Comparison of ENCODE assay signal across 8 cellular contexts in the genomic region with DNA sequence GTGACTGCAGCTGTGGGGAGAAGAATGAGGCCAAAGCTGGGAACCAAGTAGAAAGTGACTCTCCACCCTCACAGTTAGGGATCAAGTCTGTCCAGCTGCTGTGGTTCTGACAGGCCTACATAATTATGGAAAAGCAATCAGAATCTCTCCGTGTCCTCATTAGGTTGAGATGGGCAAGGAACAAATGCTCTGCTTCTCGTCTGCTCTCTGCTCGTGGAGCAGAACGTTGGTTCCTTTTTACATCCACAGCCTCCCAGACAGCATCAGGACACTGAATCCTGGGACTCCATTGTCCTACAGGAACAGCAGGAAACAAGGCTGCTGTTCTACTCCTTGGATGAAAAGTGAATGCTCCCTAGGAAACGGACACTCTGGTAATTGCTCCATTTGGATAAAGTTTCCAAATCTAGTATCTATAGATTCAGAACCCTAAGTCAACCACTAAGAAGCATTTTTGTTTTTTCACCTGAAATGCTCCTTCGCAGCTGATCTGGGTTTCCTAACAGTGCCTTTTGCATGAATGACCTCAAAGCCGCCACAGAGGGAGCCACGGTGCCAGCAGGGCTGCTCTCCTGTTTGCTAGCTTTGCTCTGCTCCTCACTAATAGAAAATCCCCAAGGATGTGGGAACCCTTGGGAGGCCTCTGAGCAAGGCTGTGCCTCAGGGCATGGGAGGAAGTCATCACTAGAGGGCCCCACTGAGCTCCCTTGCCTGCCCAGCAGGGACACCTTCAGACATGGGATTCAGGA.
A peak's percentile ranks its signal among the peaks of the same experiment; 100 is the strongest.
DNase-seq lines count a peak whose midpoint lies in the region; ATAC-seq and TF ChIP-seq lines count a peak whose summit lies in the region.

No MANE protein-coding gene starts in this region.

- no peak overlapping the region for H3K27ac ChIP-seq in VCaP

- no peak overlapping the region for H3K27ac Mint-ChIP-seq in activated T-cell treated with anti-CD3 and anti-CD28 coated beads, Interleukin-2, amount 50 U/mL, for 72 hours

- no peak for ATAC-seq in activated T-cell treated with anti-CD3 and anti-CD28 coated beads, Interleukin-2, amount 50 U/mL, for 72 hours (replicated peaks in 1 of 2)
- no peak for ATAC-seq in HG02970 (IDR thresholded peaks at IDR 0.05; ENCODE audit: low FRiP score, unreplicated experiment)

- DNase-seq in activated T-cell treated with anti-CD3 and anti-CD28 coated beads, Interleukin-2, amount 50 U/mL, for 72 hours, result peak; percentile 12 to 32
- DNase-seq in activated T-cell treated with anti-CD3 and anti-CD28 coated beads for 4 hours, result no peak
- peak; percentile 80 for DNase-seq in NCI-H1436 (lab: John Stamatoyannopoulos, UW)
- DNase-seq in head of caudate nucleus, result peak; percentile 46 to 91 (median 80)
- DNase-seq in posterior vena cava (ENCODE audit: low spot score), result peak; percentile 77
- DNase-seq in GM19240 (ENCODE audit: insufficient read length, low spot score), result no peak

- peak; percentile 85 for TF ChIP-seq CTCF in VCaP (conservative IDR thresholded peaks at IDR 0.05)

- no peaks in the 10 kb centered on the region for H3K9me3 Mint-ChIP-seq in activated T-cell treated with anti-CD3 and anti-CD28 coated beads, Interleukin-2, amount 50 U/mL, for 72 hours

- peaks cover 8% of the 10 kb centered on the region for H3K27me3 Mint-ChIP-seq in activated T-cell treated with anti-CD3 and anti-CD28 coated beads, Interleukin-2, amount 50 U/mL, for 72 hours (ENCODE audit: low read depth)

- H3K4me3 Mint-ChIP-seq in activated T-cell treated with anti-CD3 and anti-CD28 coated beads, Interleukin-2, amount 50 U/mL, for 72 hours, result no peak overlapping the region

- H3K36me3 Mint-ChIP-seq in activated T-cell treated with anti-CD3 and anti-CD28 coated beads, Interleukin-2, amount 50 U/mL, for 72 hours (ENCODE audit: insufficient read depth in 2 of 2), result no peaks in the 10 kb centered on the region

- H3K4me1 Mint-ChIP-seq in activated T-cell treated with anti-CD3 and anti-CD28 coated beads, Interleukin-2, amount 50 U/mL, for 72 hours (ENCODE audit: low read depth), result no peaks in the 10 kb centered on the region

- intact Hi-C loops in head of caudate nucleus (cut with DNase I), result loop anchor here (5.0 to 10.0 kb wide), 2 partner anchors 103 to 376 kb away; a partner anchor contains a TSS
- intact Hi-C loops in posterior vena cava (cut with DNase I), result loop anchor here in 1 of 2 donors (5.0 kb wide), 2 partner anchors 248 to 378 kb away; no protein-coding TSS in a partner anchor

Comparison
In these comparisons a context has a peak if more than half of its experiments do, and no peak if none do; other contexts are left out.
1. DNase-seq: peak in activated T-cell treated with anti-CD3 and anti-CD28 coated beads, Interleukin-2, amount 50 U/mL, for 72 hours (2 of 2), NCI-H1436 (single experiment), head of caudate nucleus (42 of 42) and posterior vena cava (single experiment); none in activated T-cell treated with anti-CD3 and anti-CD28 coated beads for 4 hours (single experiment) and GM19240 (single experiment).